In genomic region chrX:43644124-43644701, GRCh38 we compare ENCODE assay signal across 1 cellular context.
TF ChIP-seq lines count a peak whose summit lies in the region.

No MANE protein-coding gene starts in this region.

TF ChIP-seq in A549, 52 proteins besides CTCF, POLR2A, EP300 and RAD21 (continued from another document):
- TF ChIP-seq ZFP36 (IDR thresholded peaks at IDR 0.05; ENCODE audit: borderline replicate concordance, partially characterized antibody) (no peak), SREBF2 (IDR thresholded peaks at IDR 0.05) (no peak), ZSCAN20 (CRISPR knock-in tag; IDR thresholded peaks at IDR 0.05) (no peak), REST (IDR thresholded peaks at IDR 0.05) (no peak)
